1 cellular context compared by ENCODE assay signal in the genomic region with DNA sequence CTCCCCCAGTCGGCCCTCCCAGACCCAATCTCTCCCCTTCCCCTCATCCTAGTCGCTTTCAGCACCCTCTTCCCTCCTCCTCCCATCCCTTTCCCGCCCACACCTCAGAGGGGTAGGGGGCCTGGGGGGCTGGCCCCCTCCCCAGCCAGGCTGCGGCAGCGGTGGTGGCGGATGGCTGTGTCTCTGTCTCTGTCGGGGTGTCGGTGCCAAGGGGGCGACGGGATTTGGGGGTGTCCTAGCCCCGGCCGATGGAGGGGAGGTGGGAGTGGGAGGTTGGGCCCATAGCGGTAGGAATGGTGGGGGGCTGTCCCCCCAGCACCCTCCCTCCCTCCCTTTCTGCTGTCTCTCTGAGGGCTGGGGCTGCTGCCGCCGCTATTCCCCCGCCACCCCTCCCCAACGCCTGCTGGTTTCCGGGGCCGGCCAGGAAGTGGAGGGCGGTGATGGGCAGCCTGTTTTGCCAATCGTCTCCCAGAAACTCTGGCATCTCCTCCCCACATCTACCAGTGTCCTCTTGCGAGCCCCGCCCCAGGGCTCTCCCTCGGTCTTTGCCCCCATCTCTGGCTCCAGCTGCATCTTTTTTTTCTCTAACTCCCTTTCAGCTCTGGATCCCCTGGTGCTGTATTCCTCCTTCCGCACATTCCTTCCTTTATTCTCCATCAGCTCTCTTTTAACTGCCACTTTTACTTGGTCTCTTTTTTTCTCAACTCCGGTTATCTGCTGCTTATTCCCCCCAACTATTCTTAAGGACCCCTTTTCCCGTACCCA.
A peak's percentile ranks its signal among the peaks of the same experiment; 100 is the strongest.
TF ChIP-seq lines count a peak whose summit lies in the region.

Gene AGPAT1, minus strand, starts transcription at position 374 of the 765 bp plus-strand sequence. CDS start 4,588 bp downstream, outside the sequence.

TF ChIP-seq in HepG2, 621 proteins besides CTCF, POLR2A, EP300 and RAD21 (continued from another document):
- TF ChIP-seq MZF1 (CRISPR knock-in tag; IDR thresholded peaks at IDR 0.05; ENCODE audit: borderline replicate concordance) (no peak), TBP (CRISPR knock-in tag; IDR thresholded peaks at IDR 0.05) (no peak), ARID3A (IDR thresholded peaks at IDR 0.05; ENCODE audit: low read depth, low read length) (no peak), POLR2AphosphoS2 (IDR thresholded peaks at IDR 0.05; ENCODE audit: low read depth, low read length) (no peak), MLLT10 (CRISPR knock-in tag; IDR thresholded peaks at IDR 0.05) (no peak), KDM5A (IDR thresholded peaks at IDR 0.05; ENCODE audit: borderline replicate concordance, low read length) (peak; percentile 81), ZFP82 (CRISPR knock-in tag; IDR thresholded peaks at IDR 0.05; ENCODE audit: borderline replicate concordance) (0 out of 2 replicates have a peak, but pooled peaks have one; percentile 60), ZNF20 (CRISPR knock-in tag; IDR thresholded peaks at IDR 0.05) (no peak), GMEB1 (CRISPR knock-in tag; IDR thresholded peaks at IDR 0.05; ENCODE audit: borderline replicate concordance) (no peak), KMT2A (CRISPR knock-in tag; IDR thresholded peaks at IDR 0.05) (peak; percentile 27), HMGA1 (CRISPR knock-in tag; conservative IDR thresholded peaks at IDR 0.05) (no peak), TEAD3 (CRISPR knock-in tag; optimal IDR thresholded peaks at IDR 0.05; ENCODE audit: borderline replicate concordance) (peak; percentile 39), ZBTB14 (CRISPR knock-in tag; IDR thresholded peaks at IDR 0.05) (no peak), KAT7 (CRISPR knock-in tag; IDR thresholded peaks at IDR 0.05; ENCODE audit: borderline replicate concordance) (peak; percentile 79; the same call in 1 of the 2 replicates), FOXK2 (IDR thresholded peaks at IDR 0.05) (no peak), PHF21A (CRISPR knock-in tag; IDR thresholded peaks at IDR 0.05) (no peak), PRMT3 (CRISPR knock-in tag; IDR thresholded peaks at IDR 0.05; ENCODE audit: borderline replicate concordance, low read depth) (no peak), NRL (CRISPR knock-in tag; IDR thresholded peaks at IDR 0.05; ENCODE audit: borderline replicate concordance) (peak; percentile 89), SATB2 (CRISPR knock-in tag; IDR thresholded peaks at IDR 0.05) (no peak), ZFP41 (CRISPR knock-in tag; IDR thresholded peaks at IDR 0.05; ENCODE audit: borderline replicate concordance) (no peak), ZFP90 (CRISPR knock-in tag; IDR thresholded peaks at IDR 0.05; ENCODE audit: borderline replicate concordance) (peak; percentile 55; the same call in 1 of the 2 replicates), BORCS8-MEF2B (CRISPR knock-in tag; IDR thresholded peaks at IDR 0.05) (no peak), ARNT (IDR thresholded peaks at IDR 0.05) (no peak), HOXA9 (CRISPR knock-in tag; IDR thresholded peaks at IDR 0.05; ENCODE audit: borderline replicate concordance) (no peak), EEA1 (CRISPR knock-in tag; IDR thresholded peaks at IDR 0.05; ENCODE audit: borderline replicate concordance) (peak; percentile 56; the same call in 1 of the 2 replicates), ADNP (CRISPR knock-in tag; IDR thresholded peaks at IDR 0.05) (no peak), ZNF329 (CRISPR knock-in tag; IDR thresholded peaks at IDR 0.05; ENCODE audit: low read depth) (0 out of 2 replicates have a peak, but pooled peaks have one; percentile 37), NR2F6 (IDR thresholded peaks at IDR 0.05) (0 out of 2 replicates have a peak, but pooled peaks have one; percentile 6), NR2F6 (CRISPR knock-in tag; IDR thresholded peaks at IDR 0.05) (no peak), ZNF530 (CRISPR knock-in tag; IDR thresholded peaks at IDR 0.05; ENCODE audit: low read depth) (no peak), KDM5B (CRISPR knock-in tag; IDR thresholded peaks at IDR 0.05; ENCODE audit: borderline replicate concordance) (peak; percentile 89; the same call in 1 of the 2 replicates), ZNF615 (CRISPR knock-in tag; IDR thresholded peaks at IDR 0.05; ENCODE audit: borderline replicate concordance) (no peak)
- TF ChIP-seq, protein P1, sequence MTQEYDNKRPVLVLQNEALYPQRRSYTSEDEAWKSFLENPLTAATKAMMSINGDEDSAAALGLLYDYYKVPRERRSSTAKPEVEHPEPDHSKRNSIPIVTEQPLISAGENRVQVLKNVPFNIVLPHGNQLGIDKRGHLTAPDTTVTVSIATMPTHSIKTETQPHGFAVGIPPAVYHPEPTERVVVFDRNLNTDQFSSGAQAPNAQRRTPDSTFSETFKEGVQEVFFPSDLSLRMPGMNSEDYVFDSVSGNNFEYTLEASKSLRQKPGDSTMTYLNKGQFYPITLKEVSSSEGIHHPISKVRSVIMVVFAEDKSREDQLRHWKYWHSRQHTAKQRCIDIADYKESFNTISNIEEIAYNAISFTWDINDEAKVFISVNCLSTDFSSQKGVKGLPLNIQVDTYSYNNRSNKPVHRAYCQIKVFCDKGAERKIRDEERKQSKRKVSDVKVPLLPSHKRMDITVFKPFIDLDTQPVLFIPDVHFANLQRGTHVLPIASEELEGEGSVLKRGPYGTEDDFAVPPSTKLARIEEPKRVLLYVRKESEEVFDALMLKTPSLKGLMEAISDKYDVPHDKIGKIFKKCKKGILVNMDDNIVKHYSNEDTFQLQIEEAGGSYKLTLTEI (CRISPR knock-in tag; conservative IDR thresholded peaks at IDR 0.05) = no peak
- TF ChIP-seq, protein P2, sequence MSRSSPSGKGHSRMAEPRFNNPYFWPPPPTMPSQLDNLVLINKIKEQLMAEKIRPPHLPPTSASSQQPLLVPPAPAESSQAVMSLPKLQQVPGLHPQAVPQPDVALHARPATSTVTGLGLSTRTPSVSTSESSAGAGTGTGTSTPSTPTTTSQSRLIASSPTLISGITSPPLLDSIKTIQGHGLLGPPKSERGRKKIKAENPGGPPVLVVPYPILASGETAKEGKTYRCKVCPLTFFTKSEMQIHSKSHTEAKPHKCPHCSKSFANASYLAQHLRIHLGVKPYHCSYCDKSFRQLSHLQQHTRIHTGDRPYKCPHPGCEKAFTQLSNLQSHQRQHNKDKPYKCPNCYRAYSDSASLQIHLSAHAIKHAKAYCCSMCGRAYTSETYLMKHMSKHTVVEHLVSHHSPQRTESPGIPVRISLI (CRISPR knock-in tag; IDR thresholded peaks at IDR 0.05; ENCODE audit: borderline replicate concordance) = peak; percentile 96
